8 cellular contexts compared by ENCODE assay signal in the genomic region with DNA sequence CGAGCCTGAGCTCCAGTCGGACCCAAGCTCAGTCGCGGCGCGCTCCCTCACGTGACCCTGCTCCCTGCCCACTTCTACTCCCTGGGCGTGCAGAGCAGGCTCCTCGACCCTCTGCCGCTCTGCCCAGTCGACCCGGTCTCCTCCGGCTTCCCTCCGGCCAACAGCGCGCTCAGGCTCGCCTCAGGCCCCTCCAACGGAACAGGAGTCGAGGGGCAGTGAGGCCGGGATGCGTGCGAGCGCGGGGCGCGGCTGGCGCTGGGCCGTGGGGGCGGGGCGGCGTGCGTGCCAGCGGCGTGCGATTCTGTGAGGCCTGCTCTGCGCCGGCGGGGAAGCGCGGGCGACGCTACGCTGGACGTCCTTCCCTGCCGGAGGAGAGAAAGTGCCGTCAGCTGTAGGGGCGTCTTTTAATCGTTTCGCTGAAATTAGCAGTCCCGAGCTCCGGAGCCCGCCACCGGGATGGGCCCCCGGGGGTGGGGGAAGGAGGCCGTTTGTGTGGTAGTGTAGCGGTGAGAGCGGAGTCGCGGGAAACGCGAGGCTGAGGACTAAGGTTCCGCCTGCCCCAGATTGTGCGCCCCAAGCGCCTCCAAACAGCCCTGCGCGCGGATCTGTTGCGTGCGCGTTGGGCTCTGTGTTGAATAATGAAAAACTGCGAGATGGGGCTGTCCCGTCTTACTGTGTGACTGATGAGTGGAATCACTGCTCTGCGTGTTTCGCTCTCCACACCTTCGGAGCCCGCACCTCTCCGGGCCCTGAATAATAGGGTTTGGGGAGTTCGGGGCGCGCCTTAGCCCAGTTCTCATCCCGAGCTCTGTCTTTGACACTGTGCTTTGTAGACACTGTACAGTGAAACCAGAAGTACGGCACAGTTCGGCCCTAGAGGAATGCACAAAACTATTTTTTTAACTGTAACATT. TPM values are rescaled to one million over a fixed set of nuclear protein-coding genes. Genes with fewer than 3 reads are reported as not detected.
A peak's percentile ranks its signal among the peaks of the same experiment; 100 is the strongest.
DNase-seq lines count a peak whose midpoint lies in the region; ATAC-seq and TF ChIP-seq lines count a peak whose summit lies in the region.

A gene with protein sequence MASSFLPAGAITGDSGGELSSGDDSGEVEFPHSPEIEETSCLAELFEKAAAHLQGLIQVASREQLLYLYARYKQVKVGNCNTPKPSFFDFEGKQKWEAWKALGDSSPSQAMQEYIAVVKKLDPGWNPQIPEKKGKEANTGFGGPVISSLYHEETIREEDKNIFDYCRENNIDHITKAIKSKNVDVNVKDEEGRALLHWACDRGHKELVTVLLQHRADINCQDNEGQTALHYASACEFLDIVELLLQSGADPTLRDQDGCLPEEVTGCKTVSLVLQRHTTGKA (minus strand): TSS at position 217 of the 913 bp plus-strand sequence. CDS start 311 bp downstream, outside the sequence.

- H3K27ac ChIP-seq in angular gyrus (ENCODE audit: low read depth, low read length) (peak within 1 kb of the TSS; percentile 91), right cardiac atrium (ENCODE audit: low read length) (peak within 1 kb of the TSS; percentile 84), rectal smooth muscle tissue (ENCODE audit: low read depth, low read length) (peak within 1 kb of the TSS; percentile 90), vagina (peak within 1 kb of the TSS; percentile 94)

- under 1% methylated on average over 83 of the region's 83 CpGs for WGBS in right cardiac atrium

- H3K4me1 ChIP-seq in right cardiac atrium (ENCODE audit: control insufficient read depth, insufficient read depth, low read length) = no peaks in the 10 kb centered on the region
- peaks cover 9% of the 10 kb centered on the region for H3K4me1 ChIP-seq in rectal smooth muscle tissue (ENCODE audit: control insufficient read depth, insufficient read depth, low read length)
- peaks cover 33% of the 10 kb centered on the region for H3K4me1 ChIP-seq in vagina

- DNase-seq in NCI-H146 treated with DMSO at 0.1 percent for 48 hours (lab: John Stamatoyannopoulos, UW; ENCODE audit: unreplicated experiment) (peak; percentile 82), T-helper 2 cell (peak; percentile 49 to 94 (median 77)), right cardiac atrium (peak; percentile 84 to 94 (median 93)), vagina (ENCODE audit: extremely low spot score in 2 of 2) (no peak)

- TF ChIP-seq CTCF in vagina (IDR thresholded peaks at IDR 0.05) = no peak

- H3K9ac ChIP-seq in rectal smooth muscle tissue (ENCODE audit: low read length) = peak within 1 kb of the TSS; percentile 75

- H3K27me3 ChIP-seq in right cardiac atrium (ENCODE audit: control insufficient read depth, insufficient read depth) (no peaks in the 10 kb centered on the region), rectal smooth muscle tissue (ENCODE audit: control insufficient read depth, insufficient read depth, low read length) (no peaks in the 10 kb centered on the region), vagina (no peaks in the 10 kb centered on the region)

- intact Hi-C loops in right cardiac atrium (cut with DNase I) = no loop called here
- intact Hi-C loops in vagina (cut with DNase I) = no loop called here

- no peak for TF ChIP-seq POLR2A in vagina (IDR thresholded peaks at IDR 0.05)

- H3K9me3 ChIP-seq in right cardiac atrium (ENCODE audit: control insufficient read depth, low read length) = no peaks in the 10 kb centered on the region
- H3K9me3 ChIP-seq in vagina = no peaks in the 10 kb centered on the region

- no peaks in the 10 kb centered on the region for H3K36me3 ChIP-seq in rectal smooth muscle tissue (ENCODE audit: control insufficient read depth, insufficient read depth, low read length)
- no peaks in the 10 kb centered on the region for H3K36me3 ChIP-seq in vagina

- H3K4me3 ChIP-seq in right cardiac atrium (ENCODE audit: low read length) (peak within 1 kb of the TSS; percentile 65), rectal smooth muscle tissue (ENCODE audit: low read length) (peak within 1 kb of the TSS; percentile 78), vagina (peak within 1 kb of the TSS; percentile 87 to 96)

- ATAC-seq in GM18499 (IDR thresholded peaks at IDR 0.05; ENCODE audit: insufficient read depth, unreplicated experiment) (peak; percentile 62), HG02870 (IDR thresholded peaks at IDR 0.05; ENCODE audit: unreplicated experiment) (peak; percentile 79), right cardiac atrium (peak; percentile 95 to 96)

RNA-seq across cellular contexts. Expression of the gene that starts here (rescaled TPM):
- 10 to 100 TPM; 22.1 to 24.8 (median 23.5) TPM for total RNA-seq in right cardiac atrium
- polyA plus RNA-seq in right cardiac atrium = 28.9 TPM
- 34.4 TPM for total RNA-seq in vagina

Comparison
In these comparisons a context has a peak if more than half of its experiments do, and no peak if none do; other contexts are left out.
1. DNase-seq: peak in NCI-H146 treated with DMSO at 0.1 percent for 48 hours (single experiment), T-helper 2 cell (5 of 5) and right cardiac atrium (3 of 3); none in vagina (0 of 2).
2. Peak in every context shown above with its lines, with median percentiles within 50 percentile points of each other: ATAC-seq, H3K27ac ChIP-seq and H3K4me3 ChIP-seq.